ENCODE assay signal across 16 cellular contexts in the genomic region with DNA sequence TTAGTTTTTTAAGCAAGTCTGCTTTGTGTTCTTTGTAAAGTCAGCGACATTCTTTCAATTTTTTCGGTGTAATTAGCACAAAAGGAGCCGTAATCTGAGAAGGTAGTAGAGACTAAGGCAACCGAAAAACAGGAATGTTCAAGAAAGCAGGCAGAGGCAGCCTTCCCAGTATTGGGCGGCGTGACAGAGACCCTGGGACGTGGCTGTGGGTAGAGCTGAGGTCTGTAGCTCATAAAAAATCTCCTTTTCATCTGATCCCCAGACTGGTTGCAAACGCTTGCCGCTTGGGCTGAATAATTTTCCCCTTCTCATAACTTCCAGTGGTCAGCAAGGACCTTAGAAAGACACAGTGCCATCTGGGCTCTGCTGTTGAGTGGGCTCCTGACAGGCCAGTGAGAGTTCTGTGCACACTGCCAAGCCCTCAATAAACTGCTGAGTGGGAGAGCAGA. TPM values are rescaled to one million over a fixed set of nuclear protein-coding genes. Genes with fewer than 3 reads are reported as not detected.
A peak's percentile ranks its signal among the peaks of the same experiment; 100 is the strongest.
DNase-seq lines count a peak whose midpoint lies in the region; ATAC-seq, FAIRE-seq and TF ChIP-seq lines count a peak whose summit lies in the region.
"Had no signal": no experiment of that assay in that cellular context is flagged by ENCODE, and none has a peak within 500 bp of the region (broad histone marks: within the 10 kb centered on the region; RNA-seq: fewer than 3 reads in every experiment).

No MANE protein-coding gene starts in this region.

- no peaks in the 10 kb centered on the region for H3K27me3 ChIP-seq in ectodermal cell (ENCODE audit: control insufficient read depth, insufficient read depth, low read length, poor library complexity, severe bottlenecking)
- H3K27me3 ChIP-seq: breast epithelium had no signal

- WGBS in ectodermal cell, 2 experiments, result 27 to 28% methylated on average over 9 of the region's 9 CpGs

- DNase-seq in AG10803 (ENCODE audit: low read depth) (peak; percentile 82), LHCN-M2 (ENCODE audit: low read depth) (peak; percentile 47), frontal cortex (ENCODE audit: low spot score in 2 of 2) (no peak), COLO829 (ENCODE audit: low spot score) (no peak)
- DNase-seq: activated CD8-positive, alpha-beta T cell treated with anti-CD3 and anti-CD28 coated beads, Interleukin-2, amount 10 ng/mL, durations not matched to agents 7 days and 5 days; activated effector memory CD4-positive, alpha-beta T cell treated with Interleukin-2 at 50 U/mL for 16 hours; Calu3; left ventricle myocardium superior; NCI-H1092 had no signal

- TF ChIP-seq CTCF in AG10803 (conservative IDR thresholded peaks at IDR 0.05; ENCODE audit: low read length) (no peak), nephron (IDR thresholded peaks at IDR 0.05; ENCODE audit: unreplicated experiment in 3 of 3) (no peak)

- H3K27ac Mint-ChIP-seq in nephron, result peak overlapping the region; percentile 72 to 81 (median 81)
- H3K27ac Mint-ChIP-seq: activated CD8-positive, alpha-beta T cell treated with anti-CD3 and anti-CD28 coated beads, Interleukin-2, amount 10 ng/mL, durations not matched to agents 7 days and 5 days had no signal

- H3K36me3 ChIP-seq in ectodermal cell (ENCODE audit: control insufficient read depth, insufficient read depth, low read length), result no peaks in the 10 kb centered on the region
- H3K36me3 ChIP-seq: breast epithelium, neutrophil had no signal

- no peaks in the 10 kb centered on the region for H3K9me3 Mint-ChIP-seq in nephron

- peaks cover 25% of the 10 kb centered on the region for H3K4me1 ChIP-seq in ectodermal cell (ENCODE audit: control insufficient read depth, insufficient read depth, low read length)
- H3K4me1 ChIP-seq: breast epithelium had no signal

- H3K36me3 Mint-ChIP-seq in nephron (ENCODE audit: low read depth), result no peaks in the 10 kb centered on the region

- FAIRE-seq in frontal cortex (lab: Jason Lieb, UNC), result no peak

- peak overlapping the region; percentile 38 for H3K27ac ChIP-seq in ectodermal cell (ENCODE audit: insufficient read depth, low read depth, low read length, poor library complexity, severe bottlenecking)
- H3K27ac ChIP-seq: breast epithelium, neutrophil had no signal

- H3K9me3 ChIP-seq in ectodermal cell (ENCODE audit: control insufficient read depth, low read length), result no peaks in the 10 kb centered on the region
- H3K9me3 ChIP-seq: breast epithelium, neutrophil had no signal

- peaks cover 4% of the 10 kb centered on the region for H3K27me3 Mint-ChIP-seq in nephron (ENCODE audit: low read depth)

- H3K4me3 ChIP-seq in AG10803 (ENCODE audit: low read length), result peak overlapping the region; percentile 34
- no peak overlapping the region for H3K4me3 ChIP-seq in ectodermal cell (ENCODE audit: insufficient read depth, low read depth, low read length)
- H3K4me3 ChIP-seq: breast epithelium had no signal

- no peak for ATAC-seq in GM19351 (IDR thresholded peaks at IDR 0.05; ENCODE audit: unreplicated experiment)
- no peak for ATAC-seq in GM21786 (IDR thresholded peaks at IDR 0.05; ENCODE audit: unreplicated experiment)
- ATAC-seq: activated CD8-positive, alpha-beta T cell treated with anti-CD3 and anti-CD28 coated beads, Interleukin-2, amount 10 ng/mL, durations not matched to agents 7 days and 5 days; left ventricle myocardium superior had no signal

- peaks cover 44% of the 10 kb centered on the region for H3K4me1 Mint-ChIP-seq in nephron

- H3K4me3 Mint-ChIP-seq in nephron, result peak overlapping the region; percentile 12 to 31 (median 28)
- H3K4me3 Mint-ChIP-seq: activated CD8-positive, alpha-beta T cell treated with anti-CD3 and anti-CD28 coated beads, Interleukin-2, amount 10 ng/mL, durations not matched to agents 7 days and 5 days had no signal

RNA-seq across cellular contexts. Expression of a gene that starts 30.8 kb away (rescaled TPM):
- 462 and 481 TPM in 2 replicates for total RNA-seq in LHCN-M2 (2014; rRNA removed)
- 1,060 TPM for polyA plus RNA-seq in LHCN-M2 (2012)
- 1,487 TPM for polyA plus RNA-seq in ectodermal cell (2013, experiment 1 of 4)
- 1,411 TPM for polyA plus RNA-seq in ectodermal cell (2013, experiment 2 of 4)
- polyA plus RNA-seq in ectodermal cell (2013, experiment 3 of 4), result 1,350 TPM
- 1,464 TPM for polyA plus RNA-seq in ectodermal cell (2013, experiment 4 of 4)
- 481 TPM for total RNA-seq in frontal cortex

RNA-seq across cellular contexts. Expression of a gene that starts 32.6 kb away (rescaled TPM):
- 0.11 TPM in 1 of 2 replicates, not detected in the other for total RNA-seq in LHCN-M2 (2014; rRNA removed)
- polyA plus RNA-seq in LHCN-M2 (2012), result not detected
- 6.8 TPM for polyA plus RNA-seq in ectodermal cell (2013, experiment 1 of 4)
- polyA plus RNA-seq in ectodermal cell (2013, experiment 2 of 4), result 10.7 TPM
- polyA plus RNA-seq in ectodermal cell (2013, experiment 3 of 4), result 6.1 TPM
- polyA plus RNA-seq in ectodermal cell (2013, experiment 4 of 4), result 7.3 TPM
- total RNA-seq in frontal cortex, result 1.2 TPM
- total RNA-seq: HT-29 had no signal

Comparison
In these comparisons a context has a peak if more than half of its experiments do, and no peak if none do; other contexts are left out.
1. DNase-seq: peak in AG10803 (single experiment) and LHCN-M2 (single experiment); none in frontal cortex (0 of 2) and COLO829 (single experiment).